1 cellular context compared by ENCODE assay signal in genomic region chr6:169789944-169790927, GRCh38.
TF ChIP-seq lines count a peak whose summit lies in the region.

No MANE protein-coding gene starts in this region.

TF ChIP-seq in WTC11, 78 proteins besides CTCF, POLR2A, EP300 and RAD21 (continued from another document):
- TF ChIP-seq, protein P1, sequence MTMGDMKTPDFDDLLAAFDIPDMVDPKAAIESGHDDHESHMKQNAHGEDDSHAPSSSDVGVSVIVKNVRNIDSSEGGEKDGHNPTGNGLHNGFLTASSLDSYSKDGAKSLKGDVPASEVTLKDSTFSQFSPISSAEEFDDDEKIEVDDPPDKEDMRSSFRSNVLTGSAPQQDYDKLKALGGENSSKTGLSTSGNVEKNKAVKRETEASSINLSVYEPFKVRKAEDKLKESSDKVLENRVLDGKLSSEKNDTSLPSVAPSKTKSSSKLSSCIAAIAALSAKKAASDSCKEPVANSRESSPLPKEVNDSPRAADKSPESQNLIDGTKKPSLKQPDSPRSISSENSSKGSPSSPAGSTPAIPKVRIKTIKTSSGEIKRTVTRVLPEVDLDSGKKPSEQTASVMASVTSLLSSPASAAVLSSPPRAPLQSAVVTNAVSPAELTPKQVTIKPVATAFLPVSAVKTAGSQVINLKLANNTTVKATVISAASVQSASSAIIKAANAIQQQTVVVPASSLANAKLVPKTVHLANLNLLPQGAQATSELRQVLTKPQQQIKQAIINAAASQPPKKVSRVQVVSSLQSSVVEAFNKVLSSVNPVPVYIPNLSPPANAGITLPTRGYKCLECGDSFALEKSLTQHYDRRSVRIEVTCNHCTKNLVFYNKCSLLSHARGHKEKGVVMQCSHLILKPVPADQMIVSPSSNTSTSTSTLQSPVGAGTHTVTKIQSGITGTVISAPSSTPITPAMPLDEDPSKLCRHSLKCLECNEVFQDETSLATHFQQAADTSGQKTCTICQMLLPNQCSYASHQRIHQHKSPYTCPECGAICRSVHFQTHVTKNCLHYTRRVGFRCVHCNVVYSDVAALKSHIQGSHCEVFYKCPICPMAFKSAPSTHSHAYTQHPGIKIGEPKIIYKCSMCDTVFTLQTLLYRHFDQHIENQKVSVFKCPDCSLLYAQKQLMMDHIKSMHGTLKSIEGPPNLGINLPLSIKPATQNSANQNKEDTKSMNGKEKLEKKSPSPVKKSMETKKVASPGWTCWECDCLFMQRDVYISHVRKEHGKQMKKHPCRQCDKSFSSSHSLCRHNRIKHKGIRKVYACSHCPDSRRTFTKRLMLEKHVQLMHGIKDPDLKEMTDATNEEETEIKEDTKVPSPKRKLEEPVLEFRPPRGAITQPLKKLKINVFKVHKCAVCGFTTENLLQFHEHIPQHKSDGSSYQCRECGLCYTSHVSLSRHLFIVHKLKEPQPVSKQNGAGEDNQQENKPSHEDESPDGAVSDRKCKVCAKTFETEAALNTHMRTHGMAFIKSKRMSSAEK (CRISPR knock-in tag; IDR thresholded peaks at IDR 0.05; ENCODE audit: borderline replicate concordance), result no peak
